1 cellular context compared by ENCODE assay signal in the genomic region with DNA sequence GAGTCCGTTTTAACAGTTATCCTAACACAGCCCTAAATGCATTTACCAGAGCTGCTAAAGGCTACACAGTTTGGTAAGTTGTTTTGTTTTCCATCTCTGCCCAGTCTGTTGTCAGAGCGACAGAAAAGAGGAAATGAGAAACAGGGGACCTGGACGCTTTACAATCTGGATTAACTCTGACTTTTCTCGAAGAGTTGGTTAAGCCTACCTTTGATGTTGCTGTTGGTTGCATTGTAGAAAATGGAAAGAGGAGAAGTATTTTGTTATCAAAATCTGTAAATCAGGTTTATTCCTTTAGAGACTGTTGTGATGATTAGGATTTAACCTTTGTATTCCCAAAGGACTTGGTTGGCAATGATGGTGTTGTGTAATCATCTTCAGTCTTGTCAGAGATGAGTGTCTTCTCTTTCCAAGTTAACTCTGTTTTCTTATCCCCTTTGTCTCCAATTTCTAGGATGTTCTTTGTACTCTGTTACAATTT.
TF ChIP-seq lines count a peak whose summit lies in the region.

No MANE protein-coding gene starts in this region.

TF ChIP-seq in H1, 55 proteins besides CTCF, POLR2A, EP300 and RAD21 (continued from another document):
- TF ChIP-seq HDAC6 (IDR thresholded peaks at IDR 0.05; ENCODE audit: low read depth, low read length) = no peak
- TF ChIP-seq, protein P1, sequence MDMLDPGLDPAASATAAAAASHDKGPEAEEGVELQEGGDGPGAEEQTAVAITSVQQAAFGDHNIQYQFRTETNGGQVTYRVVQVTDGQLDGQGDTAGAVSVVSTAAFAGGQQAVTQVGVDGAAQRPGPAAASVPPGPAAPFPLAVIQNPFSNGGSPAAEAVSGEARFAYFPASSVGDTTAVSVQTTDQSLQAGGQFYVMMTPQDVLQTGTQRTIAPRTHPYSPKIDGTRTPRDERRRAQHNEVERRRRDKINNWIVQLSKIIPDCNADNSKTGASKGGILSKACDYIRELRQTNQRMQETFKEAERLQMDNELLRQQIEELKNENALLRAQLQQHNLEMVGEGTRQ (IDR thresholded peaks at IDR 0.05; ENCODE audit: low read length) = no peak
- no peak for TF ChIP-seq GABPA (IDR thresholded peaks at IDR 0.05; ENCODE audit: borderline replicate concordance, insufficient read depth, low read length)
- TF ChIP-seq CEBPB (IDR thresholded peaks at IDR 0.05; ENCODE audit: low read depth, low read length) = no peak
- no peak for TF ChIP-seq EZH2 (IDR thresholded peaks at IDR 0.05; ENCODE audit: low read depth, low read length, severe bottlenecking)
- TF ChIP-seq RBBP5 (IDR thresholded peaks at IDR 0.05; ENCODE audit: borderline replicate concordance, low read depth, low read length) = no peak
- TF ChIP-seq CBX5 (IDR thresholded peaks at IDR 0.05; ENCODE audit: low read depth, low read length) = no peak
- no peak for TF ChIP-seq SAP30 (IDR thresholded peaks at IDR 0.05; ENCODE audit: insufficient read depth, insufficient replicate concordance, low read length)
- TF ChIP-seq, protein P2, sequence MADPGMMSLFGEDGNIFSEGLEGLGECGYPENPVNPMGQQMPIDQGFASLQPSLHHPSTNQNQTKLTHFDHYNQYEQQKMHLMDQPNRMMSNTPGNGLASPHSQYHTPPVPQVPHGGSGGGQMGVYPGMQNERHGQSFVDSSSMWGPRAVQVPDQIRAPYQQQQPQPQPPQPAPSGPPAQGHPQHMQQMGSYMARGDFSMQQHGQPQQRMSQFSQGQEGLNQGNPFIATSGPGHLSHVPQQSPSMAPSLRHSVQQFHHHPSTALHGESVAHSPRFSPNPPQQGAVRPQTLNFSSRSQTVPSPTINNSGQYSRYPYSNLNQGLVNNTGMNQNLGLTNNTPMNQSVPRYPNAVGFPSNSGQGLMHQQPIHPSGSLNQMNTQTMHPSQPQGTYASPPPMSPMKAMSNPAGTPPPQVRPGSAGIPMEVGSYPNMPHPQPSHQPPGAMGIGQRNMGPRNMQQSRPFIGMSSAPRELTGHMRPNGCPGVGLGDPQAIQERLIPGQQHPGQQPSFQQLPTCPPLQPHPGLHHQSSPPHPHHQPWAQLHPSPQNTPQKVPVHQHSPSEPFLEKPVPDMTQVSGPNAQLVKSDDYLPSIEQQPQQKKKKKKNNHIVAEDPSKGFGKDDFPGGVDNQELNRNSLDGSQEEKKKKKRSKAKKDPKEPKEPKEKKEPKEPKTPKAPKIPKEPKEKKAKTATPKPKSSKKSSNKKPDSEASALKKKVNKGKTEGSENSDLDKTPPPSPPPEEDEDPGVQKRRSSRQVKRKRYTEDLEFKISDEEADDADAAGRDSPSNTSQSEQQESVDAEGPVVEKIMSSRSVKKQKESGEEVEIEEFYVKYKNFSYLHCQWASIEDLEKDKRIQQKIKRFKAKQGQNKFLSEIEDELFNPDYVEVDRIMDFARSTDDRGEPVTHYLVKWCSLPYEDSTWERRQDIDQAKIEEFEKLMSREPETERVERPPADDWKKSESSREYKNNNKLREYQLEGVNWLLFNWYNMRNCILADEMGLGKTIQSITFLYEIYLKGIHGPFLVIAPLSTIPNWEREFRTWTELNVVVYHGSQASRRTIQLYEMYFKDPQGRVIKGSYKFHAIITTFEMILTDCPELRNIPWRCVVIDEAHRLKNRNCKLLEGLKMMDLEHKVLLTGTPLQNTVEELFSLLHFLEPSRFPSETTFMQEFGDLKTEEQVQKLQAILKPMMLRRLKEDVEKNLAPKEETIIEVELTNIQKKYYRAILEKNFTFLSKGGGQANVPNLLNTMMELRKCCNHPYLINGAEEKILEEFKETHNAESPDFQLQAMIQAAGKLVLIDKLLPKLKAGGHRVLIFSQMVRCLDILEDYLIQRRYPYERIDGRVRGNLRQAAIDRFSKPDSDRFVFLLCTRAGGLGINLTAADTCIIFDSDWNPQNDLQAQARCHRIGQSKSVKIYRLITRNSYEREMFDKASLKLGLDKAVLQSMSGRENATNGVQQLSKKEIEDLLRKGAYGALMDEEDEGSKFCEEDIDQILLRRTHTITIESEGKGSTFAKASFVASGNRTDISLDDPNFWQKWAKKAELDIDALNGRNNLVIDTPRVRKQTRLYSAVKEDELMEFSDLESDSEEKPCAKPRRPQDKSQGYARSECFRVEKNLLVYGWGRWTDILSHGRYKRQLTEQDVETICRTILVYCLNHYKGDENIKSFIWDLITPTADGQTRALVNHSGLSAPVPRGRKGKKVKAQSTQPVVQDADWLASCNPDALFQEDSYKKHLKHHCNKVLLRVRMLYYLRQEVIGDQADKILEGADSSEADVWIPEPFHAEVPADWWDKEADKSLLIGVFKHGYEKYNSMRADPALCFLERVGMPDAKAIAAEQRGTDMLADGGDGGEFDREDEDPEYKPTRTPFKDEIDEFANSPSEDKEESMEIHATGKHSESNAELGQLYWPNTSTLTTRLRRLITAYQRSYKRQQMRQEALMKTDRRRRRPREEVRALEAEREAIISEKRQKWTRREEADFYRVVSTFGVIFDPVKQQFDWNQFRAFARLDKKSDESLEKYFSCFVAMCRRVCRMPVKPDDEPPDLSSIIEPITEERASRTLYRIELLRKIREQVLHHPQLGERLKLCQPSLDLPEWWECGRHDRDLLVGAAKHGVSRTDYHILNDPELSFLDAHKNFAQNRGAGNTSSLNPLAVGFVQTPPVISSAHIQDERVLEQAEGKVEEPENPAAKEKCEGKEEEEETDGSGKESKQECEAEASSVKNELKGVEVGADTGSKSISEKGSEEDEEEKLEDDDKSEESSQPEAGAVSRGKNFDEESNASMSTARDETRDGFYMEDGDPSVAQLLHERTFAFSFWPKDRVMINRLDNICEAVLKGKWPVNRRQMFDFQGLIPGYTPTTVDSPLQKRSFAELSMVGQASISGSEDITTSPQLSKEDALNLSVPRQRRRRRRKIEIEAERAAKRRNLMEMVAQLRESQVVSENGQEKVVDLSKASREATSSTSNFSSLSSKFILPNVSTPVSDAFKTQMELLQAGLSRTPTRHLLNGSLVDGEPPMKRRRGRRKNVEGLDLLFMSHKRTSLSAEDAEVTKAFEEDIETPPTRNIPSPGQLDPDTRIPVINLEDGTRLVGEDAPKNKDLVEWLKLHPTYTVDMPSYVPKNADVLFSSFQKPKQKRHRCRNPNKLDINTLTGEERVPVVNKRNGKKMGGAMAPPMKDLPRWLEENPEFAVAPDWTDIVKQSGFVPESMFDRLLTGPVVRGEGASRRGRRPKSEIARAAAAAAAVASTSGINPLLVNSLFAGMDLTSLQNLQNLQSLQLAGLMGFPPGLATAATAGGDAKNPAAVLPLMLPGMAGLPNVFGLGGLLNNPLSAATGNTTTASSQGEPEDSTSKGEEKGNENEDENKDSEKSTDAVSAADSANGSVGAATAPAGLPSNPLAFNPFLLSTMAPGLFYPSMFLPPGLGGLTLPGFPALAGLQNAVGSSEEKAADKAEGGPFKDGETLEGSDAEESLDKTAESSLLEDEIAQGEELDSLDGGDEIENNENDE (IDR thresholded peaks at IDR 0.05; ENCODE audit: insufficient replicate concordance, low read length) = no peak
- no peak for TF ChIP-seq MAFK (IDR thresholded peaks at IDR 0.05; ENCODE audit: low read depth, low read length)
- TF ChIP-seq, protein P3, sequence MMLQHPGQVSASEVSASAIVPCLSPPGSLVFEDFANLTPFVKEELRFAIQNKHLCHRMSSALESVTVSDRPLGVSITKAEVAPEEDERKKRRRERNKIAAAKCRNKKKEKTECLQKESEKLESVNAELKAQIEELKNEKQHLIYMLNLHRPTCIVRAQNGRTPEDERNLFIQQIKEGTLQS (IDR thresholded peaks at IDR 0.05; ENCODE audit: insufficient read depth, low read depth, low read length) = no peak
- no peak for TF ChIP-seq SRF (IDR thresholded peaks at IDR 0.05; ENCODE audit: low read depth, low read length)
- TF ChIP-seq TCF12 (IDR thresholded peaks at IDR 0.05; ENCODE audit: low read depth, low read length) = no peak
